23 cellular contexts compared by ENCODE assay signal in the genomic region with DNA sequence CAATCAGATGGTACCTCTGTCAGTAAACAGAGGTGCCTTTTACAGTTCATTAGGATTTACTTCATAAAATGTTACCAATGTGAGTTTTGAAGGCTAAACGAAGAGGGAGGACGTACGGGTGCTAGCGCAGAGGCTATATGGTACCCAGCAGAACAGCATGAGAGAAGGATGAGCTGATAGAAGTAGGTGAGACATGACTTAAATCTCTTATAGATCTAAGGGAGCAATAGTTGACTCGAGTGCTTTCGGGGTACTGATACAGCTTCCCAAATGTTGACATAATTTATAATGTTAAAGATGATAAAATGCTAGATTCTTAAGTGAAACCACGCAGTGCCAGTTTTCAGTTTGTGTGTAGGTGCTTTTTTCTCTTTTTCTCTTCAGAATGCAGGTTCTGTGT.
"Had no signal": no experiment of that assay in that cellular context is flagged by ENCODE, and none has a peak within 500 bp of the region (broad histone marks: within the 10 kb centered on the region; RNA-seq: fewer than 3 reads in every experiment).

No MANE protein-coding gene starts in this region.

- H3K4me3 Mint-ChIP-seq: activated naive CD4-positive, alpha-beta T cell treated with anti-CD3 and anti-CD28 coated beads, Interleukin-2, amount 10 ng/mL, durations not matched to agents 7 days and 5 days; activated T-cell treated with anti-CD3 and anti-CD28 coated beads, Interleukin-2, amount 50 U/mL, for 4 hours; effector memory CD8-positive, alpha-beta T cell; nephron progenitor cell; stimulated activated naive B cell treated with anti-CD40 and anti-IgM and Interleukin-4, amounts not matched to agents 10 μg/mL and 1 μg/mL and 100 μg/mL, for 72 hours had no signal

- H3K27ac ChIP-seq: ascending aorta, esophagus muscularis mucosa, gastrocnemius medialis, right lobe of liver, skin epidermis, upper lobe of left lung had no signal

- FAIRE-seq: colon had no signal

- H3K9me3 ChIP-seq: ascending aorta, esophagus muscularis mucosa, gastrocnemius medialis, right lobe of liver, SK-N-SH, upper lobe of left lung had no signal

- H3K36me3 ChIP-seq: ascending aorta, gastrocnemius medialis, right lobe of liver, upper lobe of left lung had no signal

- H3K36me3 Mint-ChIP-seq: activated naive CD4-positive, alpha-beta T cell treated with anti-CD3 and anti-CD28 coated beads, Interleukin-2, amount 10 ng/mL, durations not matched to agents 7 days and 5 days had no signal

- H3K4me2 ChIP-seq: SK-N-SH had no signal

- H3K4me1 Mint-ChIP-seq: activated naive CD4-positive, alpha-beta T cell treated with anti-CD3 and anti-CD28 coated beads, Interleukin-2, amount 10 ng/mL, durations not matched to agents 7 days and 5 days had no signal

- H3K27me3 ChIP-seq: ascending aorta, dorsolateral prefrontal cortex, esophagus muscularis mucosa, gastrocnemius medialis, right lobe of liver, upper lobe of left lung had no signal

- H3K27ac Mint-ChIP-seq: activated naive CD4-positive, alpha-beta T cell treated with anti-CD3 and anti-CD28 coated beads, Interleukin-2, amount 10 ng/mL, durations not matched to agents 7 days and 5 days; stimulated activated naive B cell treated with anti-CD40 and anti-IgM and Interleukin-4, amounts not matched to agents 10 μg/mL and 1 μg/mL and 100 μg/mL, for 72 hours had no signal

- H3K27me3 Mint-ChIP-seq: activated naive CD4-positive, alpha-beta T cell treated with anti-CD3 and anti-CD28 coated beads, Interleukin-2, amount 10 ng/mL, durations not matched to agents 7 days and 5 days; effector memory CD8-positive, alpha-beta T cell; stimulated activated naive B cell treated with anti-CD40 and anti-IgM and Interleukin-4, amounts not matched to agents 10 μg/mL and 1 μg/mL and 100 μg/mL, for 72 hours had no signal

- H3K9me3 Mint-ChIP-seq: activated naive CD4-positive, alpha-beta T cell treated with anti-CD3 and anti-CD28 coated beads, Interleukin-2, amount 10 ng/mL, durations not matched to agents 7 days and 5 days; activated T-cell treated with anti-CD3 and anti-CD28 coated beads, Interleukin-2, amount 50 U/mL, for 4 hours; effector memory CD8-positive, alpha-beta T cell; nephron progenitor cell; stimulated activated naive B cell treated with anti-CD40 and anti-IgM and Interleukin-4, amounts not matched to agents 10 μg/mL and 1 μg/mL and 100 μg/mL, for 72 hours had no signal

- H3K9ac ChIP-seq: SK-N-SH had no signal

- ATAC-seq: activated T-cell treated with anti-CD3 and anti-CD28 coated beads, Interleukin-2, amount 50 U/mL, for 4 hours; effector memory CD8-positive, alpha-beta T cell; gastrocnemius medialis; left cardiac atrium; stimulated activated naive B cell treated with anti-CD40 and anti-IgM and Interleukin-4, amounts not matched to agents 10 μg/mL and 1 μg/mL and 100 μg/mL, for 72 hours had no signal

- H3K4me3 ChIP-seq: ascending aorta, dorsolateral prefrontal cortex, esophagus muscularis mucosa, gastrocnemius medialis, right lobe of liver, skin epidermis, upper lobe of left lung had no signal

- DNase-seq: activated CD8-positive, alpha-beta memory T cell treated with anti-CD3 and anti-CD28 coated beads for 24 hours; activated CD8-positive, alpha-beta memory T cell treated with anti-CD3 and anti-CD28 coated beads, Interleukin-2, amount 50 U/mL, for 4 hours; activated effector memory CD4-positive, alpha-beta T cell treated with Interleukin-2 at 50 U/mL for 16 hours; activated naive CD4-positive, alpha-beta T cell treated with anti-CD3 and anti-CD28 coated beads, Interleukin-2, amount 10 ng/mL, durations not matched to agents 7 days and 5 days; activated T-cell treated with anti-CD3 and anti-CD28 coated beads, Interleukin-2, amount 50 U/mL, for 4 hours; central memory CD4-positive, alpha-beta T cell; dorsolateral prefrontal cortex; effector memory CD8-positive, alpha-beta T cell; gastrocnemius medialis; head of caudate nucleus; hypothalamus; left cardiac atrium; nephron progenitor cell; occipital lobe; right lobe of liver; SK-N-SH; stimulated activated CD4-positive, alpha-beta T cell treated with anti-CD3 and anti-CD28 coated beads, Interleukin-1b, Interleukin-23, amount 100 ng/mL, for 48 hours; stimulated activated naive B cell treated with anti-CD40 and anti-IgM and Interleukin-4, amounts not matched to agents 10 μg/mL and 1 μg/mL and 100 μg/mL, for 72 hours; upper lobe of left lung had no signal
